Comparison of ENCODE assay signal across 8 cellular contexts in the genomic region with DNA sequence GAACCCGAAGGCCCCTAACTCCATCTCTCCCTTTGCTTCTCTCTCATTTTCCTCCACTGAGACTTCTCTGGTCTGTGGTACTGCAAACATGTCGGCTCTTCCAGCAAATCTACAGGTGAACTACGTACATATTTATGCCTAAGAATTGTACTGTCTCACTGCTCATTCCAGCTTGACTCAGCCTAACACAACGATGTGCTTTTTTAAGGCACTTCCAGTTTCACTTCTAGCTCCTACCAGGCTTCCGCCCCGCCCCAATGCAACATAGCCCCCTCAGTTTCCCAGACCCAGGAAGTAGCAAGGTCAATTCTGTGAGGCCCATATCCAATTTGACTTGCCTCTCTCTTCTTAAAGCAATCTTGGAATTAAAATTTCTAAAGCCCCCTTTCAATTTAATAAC.
DNase-seq lines count a peak whose midpoint lies in the region; ATAC-seq, FAIRE-seq and TF ChIP-seq lines count a peak whose summit lies in the region.

No MANE protein-coding gene starts in this region.

- TF ChIP-seq CTCF in left ventricle myocardium inferior (IDR thresholded peaks at IDR 0.05; ENCODE audit: borderline replicate concordance), result no peak
- no peak for TF ChIP-seq CTCF in D721Med (IDR thresholded peaks at IDR 0.05; ENCODE audit: insufficient read depth, missing control alignments)

- FAIRE-seq in RCC 7860 (lab: Jason Lieb, UNC) (peak; percentile 63), D721Med (lab: Jason Lieb, UNC) (no peak)

- intact Hi-C loops in left ventricle myocardium inferior (cut with micrococcal nuclease), result no loop called here

- H3K4me3 ChIP-seq in left ventricle myocardium inferior, result peak overlapping the region; percentile 59

- TF ChIP-seq POLR2A in GM15510 (IDR thresholded peaks at IDR 0.05; ENCODE audit: borderline replicate concordance, extremely low read depth, insufficient read length), result peak; percentile 25

- H3K4me1 ChIP-seq in left ventricle myocardium inferior, result peaks cover 33% of the 10 kb centered on the region

- peak overlapping the region; percentile 90 to 95 for H3K27ac Mint-ChIP-seq in activated naive CD4-positive, alpha-beta T cell treated with anti-CD3 and anti-CD28 coated beads, Interleukin-2, amount 50 U/mL, for 72 hours

- peak; percentile 55 for DNase-seq in RCC 7860 (ENCODE audit: low spot score)
- peak; percentile 58 to 59 for DNase-seq in activated naive CD4-positive, alpha-beta T cell treated with anti-CD3 and anti-CD28 coated beads, Interleukin-2, amount 50 U/mL, for 72 hours (ENCODE audit: low spot score in 2 of 2)
- peak; percentile 68 for DNase-seq in left ventricle myocardium inferior
- peak; percentile 37 to 42 (median 42) for DNase-seq in stimulated activated CD4-positive, alpha-beta T cell treated with anti-CD3 and anti-CD28 coated beads, Interleukin-12 subunit alpha, Interleukin-12 subunit beta, amount 100 ng/mL, for 48 hours (ENCODE audit: low read depth in 2 of 3, low spot score in 1 of 3)
- DNase-seq in superior temporal gyrus (ENCODE audit: extremely low spot score), result no peak
- DNase-seq in D721Med (ENCODE audit: insufficient read length, low spot score), result no peak

- ATAC-seq in HG02678 (IDR thresholded peaks at IDR 0.05; ENCODE audit: unreplicated experiment), result peak; percentile 96
- ATAC-seq in activated naive CD4-positive, alpha-beta T cell treated with anti-CD3 and anti-CD28 coated beads, Interleukin-2, amount 50 U/mL, for 72 hours, result peak; percentile 98 to 99

- H3K36me3 ChIP-seq in left ventricle myocardium inferior, result no peaks in the 10 kb centered on the region

- H3K9me3 Mint-ChIP-seq in activated naive CD4-positive, alpha-beta T cell treated with anti-CD3 and anti-CD28 coated beads, Interleukin-2, amount 50 U/mL, for 72 hours, result no peaks in the 10 kb centered on the region

- no peaks in the 10 kb centered on the region for H3K27me3 ChIP-seq in left ventricle myocardium inferior (ENCODE audit: low read depth)

- no peaks in the 10 kb centered on the region for H3K9me3 ChIP-seq in left ventricle myocardium inferior (replicated peaks)

- peaks cover 6 to 17% of the 10 kb centered on the region in 2 donors for H3K36me3 Mint-ChIP-seq in activated naive CD4-positive, alpha-beta T cell treated with anti-CD3 and anti-CD28 coated beads, Interleukin-2, amount 50 U/mL, for 72 hours

- peak overlapping the region; percentile 81 for H3K27ac ChIP-seq in left ventricle myocardium inferior (replicated peaks)

Comparison
In these comparisons a context has a peak if more than half of its experiments do, and no peak if none do; other contexts are left out.
1. DNase-seq: peak in RCC 7860 (single experiment), activated naive CD4-positive, alpha-beta T cell treated with anti-CD3 and anti-CD28 coated beads, Interleukin-2, amount 50 U/mL, for 72 hours (2 of 2), left ventricle myocardium inferior (single experiment) and stimulated activated CD4-positive, alpha-beta T cell treated with anti-CD3 and anti-CD28 coated beads, Interleukin-12 subunit alpha, Interleukin-12 subunit beta, amount 100 ng/mL, for 48 hours (3 of 3); none in superior temporal gyrus (single experiment) and D721Med (single experiment).